8 cellular contexts compared by ENCODE assay signal in the genomic region with DNA sequence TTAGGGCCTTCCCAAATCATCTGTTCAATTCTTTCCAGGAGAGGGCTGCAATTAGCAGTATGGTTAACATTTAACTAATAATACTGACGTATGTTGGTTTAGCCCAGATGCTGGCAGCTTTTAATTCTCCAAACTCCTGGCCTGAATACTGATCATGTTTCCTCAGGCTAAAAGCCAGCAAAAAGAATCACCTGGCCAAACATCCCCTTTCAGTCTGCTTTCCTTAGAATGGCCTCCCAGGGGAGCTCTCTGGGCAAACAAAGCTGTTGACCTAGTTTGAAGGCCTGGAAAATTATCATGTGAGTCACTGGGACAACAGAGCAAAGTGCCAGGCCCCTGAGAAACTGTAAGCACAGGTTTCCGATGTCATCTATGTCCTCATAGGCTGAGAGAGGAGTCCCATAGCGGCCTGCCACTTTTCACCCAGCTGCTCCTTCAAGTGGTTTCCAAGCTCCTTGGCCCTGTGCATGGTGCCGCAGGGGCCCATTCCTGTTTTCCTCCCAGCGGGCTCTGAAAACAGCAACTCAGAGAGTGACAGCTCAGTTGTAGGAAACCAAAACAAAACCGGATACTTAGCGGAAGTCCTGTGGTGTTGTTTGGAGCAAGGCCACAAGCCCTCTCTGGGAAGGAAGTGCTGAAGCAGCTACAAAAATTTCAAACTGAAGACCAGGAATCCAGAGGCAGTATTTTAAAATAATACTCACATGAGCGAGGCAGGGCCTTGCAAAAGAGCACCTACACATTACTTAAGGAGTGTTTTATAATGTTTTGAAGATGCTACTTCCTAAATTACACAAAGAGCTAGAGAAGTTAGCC. TPM values are rescaled to one million over a fixed set of nuclear protein-coding genes. Genes with fewer than 3 reads are reported as not detected.
DNase-seq lines count a peak whose midpoint lies in the region; ATAC-seq and TF ChIP-seq lines count a peak whose summit lies in the region.

No MANE protein-coding gene starts in this region.

- no peaks in the 10 kb centered on the region for H3K9me3 Mint-ChIP-seq in activated B cell treated with CpG ODN at 0.5 μM for 24 hours

- no peak for TF ChIP-seq CTCF in activated B cell treated with CpG ODN at 0.5 μM for 24 hours (IDR thresholded peaks at IDR 0.05)

- peak overlapping the region; percentile 86 for H3K27ac Mint-ChIP-seq in activated B cell treated with CpG ODN at 0.5 μM for 24 hours

- no peaks in the 10 kb centered on the region for H3K27me3 Mint-ChIP-seq in activated B cell treated with CpG ODN at 0.5 μM for 24 hours

- no peaks in the 10 kb centered on the region for H3K36me3 ChIP-seq in H7 (replicated peaks; ENCODE audit: control insufficient read depth, insufficient read depth, low read length)

- intact Hi-C loops in activated B cell treated with CpG ODN at 0.5 μM for 24 hours (cut with micrococcal nuclease): loop anchor here (2.0 to 5.0 kb wide), 2 partner anchors 14 to 35 kb away; a partner anchor contains a TSS

- CTCF ChIA-PET in activated B cell treated with CpG ODN at 0.5 μM for 24 hours (lab: Charles Lee): interaction anchor here (0.8 to 1.7 kb wide), 6 partner anchors 12 to 55 kb away, joined by 3 to 4 read pairs (median 3); no protein-coding TSS in a partner anchor

- peak overlapping the region in 20 of 21 experiments; percentile 41 to 89 (median 78) for H3K27ac ChIP-seq in skin epidermis

- peaks cover 64% of the 10 kb centered on the region for H3K4me1 Mint-ChIP-seq in activated B cell treated with CpG ODN at 0.5 μM for 24 hours

- peak overlapping the region; percentile 68 for H3K4me3 Mint-ChIP-seq in activated B cell treated with CpG ODN at 0.5 μM for 24 hours

- POLR2A ChIA-PET in activated B cell treated with CpG ODN at 0.5 μM for 24 hours (lab: Charles Lee): interaction anchor here (0.6 to 2.8 kb wide), 10 partner anchors 14 to 316 kb away, joined by 3 to 27 read pairs (median 3); a partner anchor contains a TSS

- no peaks in the 10 kb centered on the region for H3K27me3 ChIP-seq in H7 (ENCODE audit: control insufficient read depth, insufficient read depth, low read length)

- ATAC-seq in activated B cell treated with CpG ODN at 0.5 μM for 24 hours (ENCODE audit: low read depth) (peak; percentile 59), GM21723 (IDR thresholded peaks at IDR 0.05; ENCODE audit: unreplicated experiment) (no peak)

- H3K36me3 Mint-ChIP-seq in activated B cell treated with CpG ODN at 0.5 μM for 24 hours (ENCODE audit: low read depth): no peaks in the 10 kb centered on the region

- H3K4me3 ChIP-seq in H7 (ENCODE audit: insufficient read depth, low read depth, low read length) (no peak overlapping the region), skin epidermis (peak overlapping the region in 1 of 7 experiments; percentile 19)

- DNase-seq in AG08395 (ENCODE audit: low spot score): peak; percentile 92
- peak; percentile 39 for DNase-seq in H7
- peak; percentile 93 for DNase-seq in NCI-H2196 treated with DMSO at 0.1 percent for 48 hours (lab: John Stamatoyannopoulos, UW; ENCODE audit: unreplicated experiment)
- DNase-seq in activated B cell treated with CpG ODN at 0.5 μM for 24 hours: peak; percentile 38
- DNase-seq in cerebellum (ENCODE audit: low spot score): peak; percentile 91
- peak; percentile 95 for DNase-seq in iris pigment epithelial cell (ENCODE audit: low read depth)

RNA-seq across cellular contexts. Expression of a gene that starts 36.5 kb away (rescaled TPM):
- 206 and 229 TPM in 2 replicates for total RNA-seq in H7 (2014; rRNA removed; shearing (Covaris generic))
- total RNA-seq in activated B cell treated with CpG ODN at 0.5 μM for 24 hours: 98.2 and 104 TPM in 2 replicates
- 91.4 TPM for total RNA-seq in cerebellum

RNA-seq across cellular contexts. Expression of a gene that starts 40.7 kb away (rescaled TPM):
- 2.9 and 4.4 TPM in 2 replicates for total RNA-seq in H7 (2014; rRNA removed; shearing (Covaris generic))
- 135 and 166 TPM in 2 replicates for total RNA-seq in activated B cell treated with CpG ODN at 0.5 μM for 24 hours
- total RNA-seq in cerebellum: 55.3 TPM

Comparison
In these comparisons a context has a peak if more than half of its experiments do, and no peak if none do; other contexts are left out.
1. DNase-seq: peak in every context shown above with its lines; median percentile 95 in iris pigment epithelial cell; 93 in NCI-H2196 treated with DMSO at 0.1 percent for 48 hours; 92 in AG08395; 91 in cerebellum; 39 in H7; 38 in activated B cell treated with CpG ODN at 0.5 μM for 24 hours.
2. RNA of a gene that starts 40.7 kb away (total RNA-seq): 135 to 166 TPM in activated B cell treated with CpG ODN at 0.5 μM for 24 hours and 55.3 TPM in cerebellum (single experiment); 2.9 to 4.4 TPM in H7; every median in the first group is over 10 times any median in the second.